Comparison of ENCODE assay signal across 26 cellular contexts in the genomic region with DNA sequence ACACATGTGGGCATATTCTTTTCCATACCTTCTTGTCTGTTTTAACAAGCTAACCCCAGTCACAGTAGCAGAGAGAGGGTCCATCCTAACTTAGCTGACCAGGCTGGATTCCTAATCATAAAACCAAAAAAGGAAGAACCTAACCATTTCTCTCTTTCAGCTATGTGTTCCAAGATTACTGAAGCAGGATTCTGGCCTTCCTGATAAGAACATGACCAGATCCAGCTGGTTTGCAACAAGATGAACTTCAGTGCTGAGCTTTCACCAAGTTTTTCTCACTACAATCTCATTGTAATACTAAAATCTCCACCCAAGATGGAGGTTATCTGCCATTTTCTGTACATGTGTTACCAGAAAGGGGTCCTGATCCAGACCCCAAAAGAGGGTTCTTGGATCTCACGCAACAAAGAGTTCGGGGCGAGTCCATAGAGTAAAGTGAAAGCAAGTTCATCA. TPM values are rescaled to one million over a fixed set of nuclear protein-coding genes. Genes with fewer than 3 reads are reported as not detected.
DNase-seq lines count a peak whose midpoint lies in the region; ATAC-seq and TF ChIP-seq lines count a peak whose summit lies in the region.
"Had no signal": no experiment of that assay in that cellular context is flagged by ENCODE, and none has a peak within 500 bp of the region (broad histone marks: within the 10 kb centered on the region; RNA-seq: fewer than 3 reads in every experiment).

No MANE protein-coding gene starts in this region.

- TF ChIP-seq CTCF in WTC11 (IDR thresholded peaks at IDR 0.05) (no peak), fibroblast of villous mesenchyme (IDR thresholded peaks at IDR 0.05; ENCODE audit: insufficient read depth, low read depth, low read length) (no peak), type B pancreatic cell (conservative IDR thresholded peaks at IDR 0.05) (no peak)

- H3K4me3 Mint-ChIP-seq in activated CD4-positive, alpha-beta T cell treated with anti-CD3 and anti-CD28 coated beads, Interleukin-2, amount 10 ng/mL, durations not matched to agents 24 days and 14 days = no peak overlapping the region
- H3K4me3 Mint-ChIP-seq in WTC11 = no peak overlapping the region
- H3K4me3 Mint-ChIP-seq in type B pancreatic cell = no peak overlapping the region
- H3K4me3 Mint-ChIP-seq: natural killer cell; stimulated activated naive B cell treated with anti-CD40 and anti-IgM and Interleukin-4, amounts not matched to agents 10 μg/mL and 1 μg/mL and 100 μg/mL, for 72 hours had no signal

- peaks cover 41% of the 10 kb centered on the region for H3K36me3 Mint-ChIP-seq in activated CD4-positive, alpha-beta T cell treated with anti-CD3 and anti-CD28 coated beads, Interleukin-2, amount 10 ng/mL, durations not matched to agents 24 days and 14 days (ENCODE audit: low read depth)
- H3K36me3 Mint-ChIP-seq in WTC11 = peaks cover 29% of the 10 kb centered on the region
- peaks cover 5% of the 10 kb centered on the region for H3K36me3 Mint-ChIP-seq in type B pancreatic cell
- H3K36me3 Mint-ChIP-seq: natural killer cell had no signal

- intact Hi-C loops in activated CD4-positive, alpha-beta T cell treated with anti-CD3 and anti-CD28 coated beads, Interleukin-2, amount 10 ng/mL, durations not matched to agents 24 days and 14 days (cut with micrococcal nuclease) = no loop called here

- H3K4me3 ChIP-seq in fibroblast of villous mesenchyme (ENCODE audit: low read depth, low read length) = no peak overlapping the region
- H3K4me3 ChIP-seq: cardiac muscle cell, gastroesophageal sphincter, HAP-1, tibial nerve had no signal

- peak overlapping the region; percentile 48 for H3K27ac Mint-ChIP-seq in activated CD4-positive, alpha-beta T cell treated with anti-CD3 and anti-CD28 coated beads, Interleukin-2, amount 10 ng/mL, durations not matched to agents 24 days and 14 days
- H3K27ac Mint-ChIP-seq in WTC11 (peak overlapping the region; percentile 88), type B pancreatic cell (peak overlapping the region; percentile 8)
- H3K27ac Mint-ChIP-seq: natural killer cell; stimulated activated naive B cell treated with anti-CD40 and anti-IgM and Interleukin-4, amounts not matched to agents 10 μg/mL and 1 μg/mL and 100 μg/mL, for 72 hours had no signal

- ATAC-seq in WTC11 (no peak), GM21529 (IDR thresholded peaks at IDR 0.05; ENCODE audit: unreplicated experiment) (no peak)
- ATAC-seq: gastroesophageal sphincter; HepG2; left cardiac atrium; natural killer cell; stimulated activated naive B cell treated with anti-CD40 and anti-IgM and Interleukin-4, amounts not matched to agents 10 μg/mL and 1 μg/mL and 100 μg/mL, for 72 hours had no signal

- DNase-seq in activated CD4-positive, alpha-beta T cell treated with anti-CD3 and anti-CD28 coated beads, Interleukin-2, amount 10 ng/mL, durations not matched to agents 24 days and 14 days = peak; percentile 43
- DNase-seq in activated CD4-positive, alpha-beta T cell treated with anti-CD3 and anti-CD28 coated beads for 4 hours = no peak
- DNase-seq in WTC11 (ENCODE audit: low spot score) = no peak
- peak; percentile 36 for DNase-seq in fibroblast of villous mesenchyme (ENCODE audit: low read depth)
- DNase-seq in type B pancreatic cell (ENCODE audit: extremely low spot score, unreplicated experiment) = no peak
- no peak for DNase-seq in NCI-H524 treated with DMSO at 0.1 percent for 48 hours (lab: John Stamatoyannopoulos, UW)
- no peak for DNase-seq in NCI-H146 (lab: John Stamatoyannopoulos, UW)
- DNase-seq: activated CD4-positive, alpha-beta T cell treated with anti-CD3 and anti-CD28 coated beads, Interleukin-2, amount 50 U/mL, for 48 hours; activated gamma-delta T cell treated with Interleukin-2 at 50 U/mL for 16 hours; left cardiac atrium; natural killer cell; NCI-H1417 treated with DMSO at 0.1 percent for 48 hours; NCI-H510A; posterior cingulate gyrus; Right ventricle myocardium superior; stimulated activated CD4-positive, alpha-beta T cell treated with anti-CD3 and anti-CD28 coated beads, Interleukin-2, amount 100 ng/mL, for 24 hours; stimulated activated naive B cell treated with anti-CD40 and anti-IgM and Interleukin-4, amounts not matched to agents 10 μg/mL and 1 μg/mL and 100 μg/mL, for 72 hours had no signal

- POLR2A ChIA-PET in WTC11 (lab: Charles Lee) = no interaction called here

- no peaks in the 10 kb centered on the region for H3K9me3 Mint-ChIP-seq in activated CD4-positive, alpha-beta T cell treated with anti-CD3 and anti-CD28 coated beads, Interleukin-2, amount 10 ng/mL, durations not matched to agents 24 days and 14 days
- H3K9me3 Mint-ChIP-seq in WTC11 (peaks cover 8% of the 10 kb centered on the region), type B pancreatic cell (peaks cover 5% of the 10 kb centered on the region)
- H3K9me3 Mint-ChIP-seq: natural killer cell; stimulated activated naive B cell treated with anti-CD40 and anti-IgM and Interleukin-4, amounts not matched to agents 10 μg/mL and 1 μg/mL and 100 μg/mL, for 72 hours had no signal

- H3K4me1 Mint-ChIP-seq in activated CD4-positive, alpha-beta T cell treated with anti-CD3 and anti-CD28 coated beads, Interleukin-2, amount 10 ng/mL, durations not matched to agents 24 days and 14 days = peaks cover 8% of the 10 kb centered on the region
- H3K4me1 Mint-ChIP-seq in WTC11 (peaks cover 26% of the 10 kb centered on the region), type B pancreatic cell (ENCODE audit: unreplicated experiment) (peaks cover 4% of the 10 kb centered on the region)
- H3K4me1 Mint-ChIP-seq: natural killer cell; stimulated activated naive B cell treated with anti-CD40 and anti-IgM and Interleukin-4, amounts not matched to agents 10 μg/mL and 1 μg/mL and 100 μg/mL, for 72 hours had no signal

- no peaks in the 10 kb centered on the region for H3K27me3 Mint-ChIP-seq in activated CD4-positive, alpha-beta T cell treated with anti-CD3 and anti-CD28 coated beads, Interleukin-2, amount 10 ng/mL, durations not matched to agents 24 days and 14 days
- H3K27me3 Mint-ChIP-seq in WTC11 (ENCODE audit: low read depth) = no peaks in the 10 kb centered on the region
- H3K27me3 Mint-ChIP-seq in type B pancreatic cell = no peaks in the 10 kb centered on the region
- H3K27me3 Mint-ChIP-seq: stimulated activated naive B cell treated with anti-CD40 and anti-IgM and Interleukin-4, amounts not matched to agents 10 μg/mL and 1 μg/mL and 100 μg/mL, for 72 hours had no signal

- CTCF ChIA-PET in WTC11 (lab: Charles Lee) = interaction anchor here (1.1 to 1.2 kb wide), 2 partner anchors 8 to 20 kb away, joined by 4 to 5 read pairs; a partner anchor contains a TSS

TF ChIP-seq in WTC11, 78 proteins besides CTCF, POLR2A, EP300 and RAD21 (continues in another document):
- TF ChIP-seq JUN (CRISPR knock-in tag; IDR thresholded peaks at IDR 0.05) (no peak), CBFB (CRISPR knock-in tag; IDR thresholded peaks at IDR 0.05; ENCODE audit: low read depth) (no peak), FOXP1 (CRISPR knock-in tag; IDR thresholded peaks at IDR 0.05; ENCODE audit: borderline replicate concordance) (no peak), PRRX2 (CRISPR knock-in tag; IDR thresholded peaks at IDR 0.05) (no peak), JAZF1 (CRISPR knock-in tag; IDR thresholded peaks at IDR 0.05) (no peak), IRF2 (CRISPR knock-in tag; IDR thresholded peaks at IDR 0.05; ENCODE audit: borderline replicate concordance, low read depth) (no peak)
- TF ChIP-seq, protein P1, sequence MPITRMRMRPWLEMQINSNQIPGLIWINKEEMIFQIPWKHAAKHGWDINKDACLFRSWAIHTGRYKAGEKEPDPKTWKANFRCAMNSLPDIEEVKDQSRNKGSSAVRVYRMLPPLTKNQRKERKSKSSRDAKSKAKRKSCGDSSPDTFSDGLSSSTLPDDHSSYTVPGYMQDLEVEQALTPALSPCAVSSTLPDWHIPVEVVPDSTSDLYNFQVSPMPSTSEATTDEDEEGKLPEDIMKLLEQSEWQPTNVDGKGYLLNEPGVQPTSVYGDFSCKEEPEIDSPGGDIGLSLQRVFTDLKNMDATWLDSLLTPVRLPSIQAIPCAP (CRISPR knock-in tag; IDR thresholded peaks at IDR 0.05) = no peak

RNA-seq across cellular contexts. Expression of a gene that starts 20.4 kb away (rescaled TPM):
- total RNA-seq in activated CD4-positive, alpha-beta T cell treated with anti-CD3 and anti-CD28 coated beads, Interleukin-2, amount 10 ng/mL, durations not matched to agents 24 days and 14 days = 78.2 and 85.4 TPM in 2 replicates
- 71.5 to 81.5 TPM (median 79.0 TPM) in 3 replicates for total RNA-seq in WTC11 (2021)
- 88.1 and 90.8 TPM in 2 replicates for total RNA-seq in fibroblast of villous mesenchyme
- 62.4 and 69.6 TPM in 2 replicates for total RNA-seq in type B pancreatic cell (ENCODE audit: low replicate concordance)

RNA-seq across cellular contexts. Expression of a gene that starts 32.8 kb away (rescaled TPM):
- not detected in 2 replicates for total RNA-seq in activated CD4-positive, alpha-beta T cell treated with anti-CD3 and anti-CD28 coated beads, Interleukin-2, amount 10 ng/mL, durations not matched to agents 24 days and 14 days
- total RNA-seq in WTC11 (2021) (not detected in 3 replicates), fibroblast of villous mesenchyme (under 0.01 TPM in 1 of 2 replicates, not detected in the other), type B pancreatic cell (ENCODE audit: low replicate concordance) (not detected in 2 replicates)
- total RNA-seq: Calu3, cardiac muscle cell, Daoy, gastroesophageal sphincter, HepG2, left cardiac atrium, mesenteric fat pad, natural killer cell, Right ventricle myocardium superior, tibial nerve had no signal

Comparison
In these comparisons a context has a peak if more than half of its experiments do, and no peak if none do; other contexts are left out.
1. DNase-seq: peak in activated CD4-positive, alpha-beta T cell treated with anti-CD3 and anti-CD28 coated beads, Interleukin-2, amount 10 ng/mL, durations not matched to agents 24 days and 14 days (single experiment) and fibroblast of villous mesenchyme (single experiment); none in activated CD4-positive, alpha-beta T cell treated with anti-CD3 and anti-CD28 coated beads for 4 hours (0 of 2), WTC11 (single experiment), type B pancreatic cell (single experiment), NCI-H524 treated with DMSO at 0.1 percent for 48 hours (single experiment) and NCI-H146 (single experiment).
2. H3K27ac Mint-ChIP-seq: peak in every context shown above with its lines; median percentile 88 in WTC11; 48 in activated CD4-positive, alpha-beta T cell treated with anti-CD3 and anti-CD28 coated beads, Interleukin-2, amount 10 ng/mL, durations not matched to agents 24 days and 14 days; 8 in type B pancreatic cell.